In the genomic region with DNA sequence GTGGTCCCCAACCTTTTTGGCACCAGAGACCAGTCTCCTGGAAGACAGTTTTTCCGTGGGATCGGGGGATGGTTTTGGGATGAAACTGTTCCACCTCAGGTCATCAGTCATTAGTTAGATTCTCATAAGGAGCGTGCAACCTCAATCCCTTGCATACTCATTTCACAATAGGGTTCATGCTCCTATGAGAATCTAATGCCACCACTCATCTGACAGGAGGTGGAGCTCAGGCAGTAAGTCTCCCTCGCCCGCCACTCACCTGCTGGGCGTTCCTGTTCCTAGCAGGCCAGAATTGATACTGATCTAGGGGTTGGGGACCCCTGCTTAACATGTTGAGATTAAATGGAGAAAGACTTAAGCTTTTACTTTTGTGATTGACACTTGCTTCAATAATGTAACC, we compare ENCODE assay signal across 2 cellular contexts.
TF ChIP-seq lines count a peak whose summit lies in the region.

No MANE protein-coding gene starts in this region.

TF ChIP-seq in IMR-90, 13 proteins besides CTCF, POLR2A, EP300 and RAD21:
- TF ChIP-seq CEBPB (IDR thresholded peaks at IDR 0.05; ENCODE audit: low read depth, low read length), result peak; percentile 40
- no peak for TF ChIP-seq NFE2L2 (IDR thresholded peaks at IDR 0.05; ENCODE audit: low read depth, low read length)
- TF ChIP-seq SMC3 (IDR thresholded peaks at IDR 0.05; ENCODE audit: low read depth, low read length), result no peak

TF ChIP-seq in GM12878, 131 proteins besides CTCF, POLR2A, EP300 and RAD21:
- TF ChIP-seq NBN (IDR thresholded peaks at IDR 0.05), result no peak
- TF ChIP-seq KLF5 (IDR thresholded peaks at IDR 0.05; ENCODE audit: partially characterized antibody), result no peak
- TF ChIP-seq SUPT20H (IDR thresholded peaks at IDR 0.05; ENCODE audit: borderline replicate concordance, control insufficient read depth, low read depth, low read length), result no peak
- no peak for TF ChIP-seq LARP7 (IDR thresholded peaks at IDR 0.05)
- no peak for TF ChIP-seq ZSCAN29 (IDR thresholded peaks at IDR 0.05)
- no peak for TF ChIP-seq NFYA (IDR thresholded peaks at IDR 0.05; ENCODE audit: borderline replicate concordance, low read depth, low read length)
